27 cellular contexts compared by ENCODE assay signal in the genomic region with DNA sequence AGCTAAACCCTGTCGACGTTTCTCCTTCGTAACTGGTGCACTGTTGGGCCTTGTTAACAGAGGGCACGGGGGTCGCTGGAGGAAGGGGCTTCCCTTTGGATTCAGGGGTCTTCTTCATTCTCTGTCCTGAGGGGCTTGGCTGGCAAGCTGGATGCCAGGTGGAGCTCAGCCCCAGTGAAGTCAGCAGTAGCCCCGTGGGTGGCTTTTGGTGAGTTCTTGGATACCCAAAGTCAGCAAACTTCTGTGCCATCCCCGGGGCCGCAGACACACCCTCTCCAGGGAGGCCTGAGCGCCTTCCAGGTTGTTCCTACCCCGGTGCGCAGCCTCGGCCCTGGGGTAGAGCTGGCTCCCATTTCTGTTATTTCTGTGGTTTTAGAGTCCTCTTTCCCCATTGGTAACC. TPM values are rescaled to one million over a fixed set of nuclear protein-coding genes. Genes with fewer than 3 reads are reported as not detected.
A peak's percentile ranks its signal among the peaks of the same experiment; 100 is the strongest.
DNase-seq lines count a peak whose midpoint lies in the region; ATAC-seq and TF ChIP-seq lines count a peak whose summit lies in the region.
"Had no signal": no experiment of that assay in that cellular context is flagged by ENCODE, and none has a peak within 500 bp of the region (broad histone marks: within the 10 kb centered on the region; RNA-seq: fewer than 3 reads in every experiment).

No MANE protein-coding gene starts in this region.

- H3K4me3 ChIP-seq in coronary artery, result no peak overlapping the region
- H3K4me3 ChIP-seq in upper lobe of right lung, result no peak overlapping the region
- H3K4me3 ChIP-seq in naive thymus-derived CD4-positive, alpha-beta T cell (ENCODE audit: low read length), result no peak overlapping the region
- no peak overlapping the region for H3K4me3 ChIP-seq in mesendoderm (ENCODE audit: low read length)

- no peaks in the 10 kb centered on the region for H3K79me1 ChIP-seq in mesendoderm (ENCODE audit: low read length)

- no peaks in the 10 kb centered on the region for H3K4me1 ChIP-seq in upper lobe of right lung
- no peaks in the 10 kb centered on the region for H3K4me1 ChIP-seq in naive thymus-derived CD4-positive, alpha-beta T cell (ENCODE audit: control insufficient read depth in 2 of 2, insufficient read depth in 2 of 2, low read length in 2 of 2)
- no peaks in the 10 kb centered on the region for H3K4me1 ChIP-seq in mesendoderm (ENCODE audit: control insufficient read depth, low read depth, low read length)

- H4K8ac ChIP-seq in mesendoderm (ENCODE audit: low read depth, low read length), result no peak overlapping the region

- H3K27me3 Mint-ChIP-seq in activated CD4-positive, alpha-beta memory T cell treated with anti-CD3 and anti-CD28 coated beads for 36 hours, result peaks cover 16% of the 10 kb centered on the region
- H3K27me3 Mint-ChIP-seq in activated CD4-positive, alpha-beta memory T cell treated with anti-CD3 and anti-CD28 coated beads, Interleukin-2, amount 10 ng/mL, durations not matched to agents 7 days and 5 days, result peaks cover 33% of the 10 kb centered on the region
- H3K27me3 Mint-ChIP-seq in osteocyte (ENCODE audit: unreplicated experiment), result peaks cover 8% of the 10 kb centered on the region
- H3K27me3 Mint-ChIP-seq in naive thymus-derived CD4-positive, alpha-beta T cell, result peaks cover 3 to 33% (median 27%) of the 10 kb centered on the region in 5 donors

- intact Hi-C loops in activated CD4-positive, alpha-beta memory T cell treated with anti-CD3 and anti-CD28 coated beads for 36 hours (cut with micrococcal nuclease), result no loop called here
- intact Hi-C loops in upper lobe of right lung (cut with DNase I), result no loop called here
- intact Hi-C loops in naive thymus-derived CD4-positive, alpha-beta T cell (cut with micrococcal nuclease), result no loop called here

- peak; percentile 3 for DNase-seq in activated CD4-positive, alpha-beta memory T cell treated with anti-CD3 and anti-CD28 coated beads for 36 hours
- no peak for DNase-seq in activated CD4-positive, alpha-beta memory T cell treated with anti-CD3 and anti-CD28 coated beads, Interleukin-2, amount 10 ng/mL, durations not matched to agents 7 days and 5 days
- DNase-seq in coronary artery (ENCODE audit: low spot score), result peak; percentile 35
- peak; percentile 79 for DNase-seq in osteocyte (ENCODE audit: extremely low spot score, unreplicated experiment)
- DNase-seq in upper lobe of right lung, result peak; percentile 45
- DNase-seq in naive thymus-derived CD4-positive, alpha-beta T cell, result no peak
- no peak for DNase-seq in AG20443 (ENCODE audit: low spot score)
- DNase-seq in mesendoderm, result no peak
- DNase-seq: AML-193; EL; GF-D8; KBM-7; NCI-H1092; NCI-H1436 treated with DMSO at 0.1 percent for 48 hours; NCI-H1930; NCI-H2227 treated with DMSO at 0.1 percent for 48 hours; NCI-H510A treated with DMSO at 0.1 percent for 48 hours; NCI-H774; NK-92 treated with Interleukin-12 subunit alpha and Interleukin-12 subunit beta, amount 100 ng/mL, for 24 hours; SIG-M5 had no signal

- no peaks in the 10 kb centered on the region for H3K4me1 Mint-ChIP-seq in activated CD4-positive, alpha-beta memory T cell treated with anti-CD3 and anti-CD28 coated beads for 36 hours (ENCODE audit: low read depth)
- H3K4me1 Mint-ChIP-seq in activated CD4-positive, alpha-beta memory T cell treated with anti-CD3 and anti-CD28 coated beads, Interleukin-2, amount 10 ng/mL, durations not matched to agents 7 days and 5 days, result peaks cover 21% of the 10 kb centered on the region
- H3K4me1 Mint-ChIP-seq in osteocyte (ENCODE audit: unreplicated experiment), result no peaks in the 10 kb centered on the region
- peaks cover 0 to under 1% (median 0%) of the 10 kb centered on the region in 7 donors for H3K4me1 Mint-ChIP-seq in naive thymus-derived CD4-positive, alpha-beta T cell
- H3K4me1 Mint-ChIP-seq: CD14-positive monocyte had no signal

- no peak overlapping the region for H3K56ac ChIP-seq in mesendoderm (ENCODE audit: low read length)

- H3K27ac Mint-ChIP-seq in activated CD4-positive, alpha-beta memory T cell treated with anti-CD3 and anti-CD28 coated beads for 36 hours, result no peak overlapping the region
- no peak overlapping the region for H3K27ac Mint-ChIP-seq in activated CD4-positive, alpha-beta memory T cell treated with anti-CD3 and anti-CD28 coated beads, Interleukin-2, amount 10 ng/mL, durations not matched to agents 7 days and 5 days
- no peak overlapping the region for H3K27ac Mint-ChIP-seq in osteocyte (ENCODE audit: unreplicated experiment)
- no peak overlapping the region for H3K27ac Mint-ChIP-seq in naive thymus-derived CD4-positive, alpha-beta T cell

- H2AK5ac ChIP-seq in mesendoderm (ENCODE audit: low read length), result no peak overlapping the region

- H3K4me2 ChIP-seq in mesendoderm (ENCODE audit: low read length), result no peak overlapping the region

- no peak overlapping the region for H3K4me3 Mint-ChIP-seq in activated CD4-positive, alpha-beta memory T cell treated with anti-CD3 and anti-CD28 coated beads for 36 hours
- no peak overlapping the region for H3K4me3 Mint-ChIP-seq in activated CD4-positive, alpha-beta memory T cell treated with anti-CD3 and anti-CD28 coated beads, Interleukin-2, amount 10 ng/mL, durations not matched to agents 7 days and 5 days
- no peak overlapping the region for H3K4me3 Mint-ChIP-seq in osteocyte (ENCODE audit: unreplicated experiment)
- H3K4me3 Mint-ChIP-seq in naive thymus-derived CD4-positive, alpha-beta T cell, result no peak overlapping the region

- no peak overlapping the region for H4K5ac ChIP-seq in mesendoderm (ENCODE audit: low read length)

- H3K79me2 ChIP-seq in mesendoderm (ENCODE audit: control insufficient read depth, insufficient read depth, low read length), result no peaks in the 10 kb centered on the region

- no peaks in the 10 kb centered on the region for H3K9me3 ChIP-seq in upper lobe of right lung
- no peaks in the 10 kb centered on the region for H3K9me3 ChIP-seq in naive thymus-derived CD4-positive, alpha-beta T cell (ENCODE audit: control insufficient read depth in 2 of 3, low read length in 3 of 3)

- H3K23ac ChIP-seq in mesendoderm (ENCODE audit: low read length), result no peak overlapping the region

- H2BK120ac ChIP-seq in mesendoderm (ENCODE audit: low read depth, low read length), result no peak overlapping the region

- WGBS in mesendoderm (ENCODE audit: extremely low coverage, insufficient coverage, low lambda C conversion rate), result no CpG with 5 or more reads among the region's 12 CpGs

- no peaks in the 10 kb centered on the region for H3K36me3 Mint-ChIP-seq in activated CD4-positive, alpha-beta memory T cell treated with anti-CD3 and anti-CD28 coated beads for 36 hours
- H3K36me3 Mint-ChIP-seq in activated CD4-positive, alpha-beta memory T cell treated with anti-CD3 and anti-CD28 coated beads, Interleukin-2, amount 10 ng/mL, durations not matched to agents 7 days and 5 days (ENCODE audit: low read depth), result no peaks in the 10 kb centered on the region
- H3K36me3 Mint-ChIP-seq in osteocyte (ENCODE audit: unreplicated experiment), result no peaks in the 10 kb centered on the region
- no peaks in the 10 kb centered on the region for H3K36me3 Mint-ChIP-seq in naive thymus-derived CD4-positive, alpha-beta T cell
- H3K36me3 Mint-ChIP-seq: CD14-positive monocyte had no signal

- no peaks in the 10 kb centered on the region for H3K9me3 Mint-ChIP-seq in activated CD4-positive, alpha-beta memory T cell treated with anti-CD3 and anti-CD28 coated beads for 36 hours
- H3K9me3 Mint-ChIP-seq in activated CD4-positive, alpha-beta memory T cell treated with anti-CD3 and anti-CD28 coated beads, Interleukin-2, amount 10 ng/mL, durations not matched to agents 7 days and 5 days, result no peaks in the 10 kb centered on the region
- H3K9me3 Mint-ChIP-seq in osteocyte (ENCODE audit: unreplicated experiment), result no peaks in the 10 kb centered on the region
- no peaks in the 10 kb centered on the region for H3K9me3 Mint-ChIP-seq in naive thymus-derived CD4-positive, alpha-beta T cell

- H2BK15ac ChIP-seq in mesendoderm (replicated peaks; ENCODE audit: low read depth), result no peak overlapping the region

- H3K4ac ChIP-seq in mesendoderm (ENCODE audit: low read depth, low read length), result no peak overlapping the region

- H3K27ac ChIP-seq in coronary artery (no peak overlapping the region), upper lobe of right lung (no peak overlapping the region), mesendoderm (ENCODE audit: low read depth, low read length) (no peak overlapping the region)
- H3K27ac ChIP-seq in naive thymus-derived CD4-positive, alpha-beta T cell (ENCODE audit: low read depth, low read length), result no peak overlapping the region
- H3K27ac ChIP-seq: 22Rv1, HL-60 had no signal

- no peak overlapping the region for H3K18ac ChIP-seq in mesendoderm (ENCODE audit: low read length)

- H3K36me3 ChIP-seq in upper lobe of right lung (no peaks in the 10 kb centered on the region), mesendoderm (ENCODE audit: control insufficient read depth, insufficient read depth, low read length) (no peaks in the 10 kb centered on the region)
- H3K36me3 ChIP-seq in naive thymus-derived CD4-positive, alpha-beta T cell (ENCODE audit: control insufficient read depth in 2 of 3, insufficient read depth in 3 of 3, low read length in 3 of 3), result no peaks in the 10 kb centered on the region

- ATAC-seq in upper lobe of right lung, result no peak
- ATAC-seq in naive thymus-derived CD4-positive, alpha-beta T cell, result no peak
- ATAC-seq: HepG2, SK-N-SH treated with all-trans-retinoic acid at 6 μM for 48 hours had no signal

- H3K27me3 ChIP-seq in upper lobe of right lung, result peaks cover 10% of the 10 kb centered on the region
- H3K27me3 ChIP-seq in naive thymus-derived CD4-positive, alpha-beta T cell (ENCODE audit: control insufficient read depth in 2 of 2, insufficient read depth in 2 of 2, low read length in 2 of 2), result no peaks in the 10 kb centered on the region
- H3K27me3 ChIP-seq in mesendoderm (ENCODE audit: insufficient read depth, low read length, poor library complexity), result no peaks in the 10 kb centered on the region

- POLR2A ChIA-PET in activated CD4-positive, alpha-beta memory T cell treated with anti-CD3 and anti-CD28 coated beads for 36 hours (lab: Charles Lee), result no interaction called here
- POLR2A ChIA-PET in activated CD4-positive, alpha-beta memory T cell treated with anti-CD3 and anti-CD28 coated beads, Interleukin-2, amount 10 ng/mL, durations not matched to agents 7 days and 5 days (lab: Charles Lee), result no interaction called here
- POLR2A ChIA-PET in naive thymus-derived CD4-positive, alpha-beta T cell (lab: Charles Lee), result no interaction called here

- H3K9ac ChIP-seq in mesendoderm (ENCODE audit: low read length), result no peak overlapping the region

- CTCF ChIA-PET in activated CD4-positive, alpha-beta memory T cell treated with anti-CD3 and anti-CD28 coated beads for 36 hours (lab: Charles Lee), result interaction anchor here (1.0 kb wide), 1 partner anchor 29 kb away, joined by 4 read pairs; no protein-coding TSS in a partner anchor
- CTCF ChIA-PET in activated CD4-positive, alpha-beta memory T cell treated with anti-CD3 and anti-CD28 coated beads, Interleukin-2, amount 10 ng/mL, durations not matched to agents 7 days and 5 days (lab: Charles Lee), result no interaction called here
- CTCF ChIA-PET in naive thymus-derived CD4-positive, alpha-beta T cell (lab: Charles Lee), result no interaction called here

- H2BK5ac ChIP-seq in mesendoderm (ENCODE audit: low read length), result no peak overlapping the region

- TF ChIP-seq CTCF in coronary artery (IDR thresholded peaks at IDR 0.05) (no peak), osteocyte (IDR thresholded peaks at IDR 0.05) (no peak), upper lobe of right lung (IDR thresholded peaks at IDR 0.05) (no peak)

RNA-seq across cellular contexts. Expression of gene OBP2A, which starts 12.3 kb away (rescaled TPM):
- total RNA-seq in activated CD4-positive, alpha-beta memory T cell treated with anti-CD3 and anti-CD28 coated beads for 36 hours, result not detected
- total RNA-seq in activated CD4-positive, alpha-beta memory T cell treated with anti-CD3 and anti-CD28 coated beads, Interleukin-2, amount 10 ng/mL, durations not matched to agents 7 days and 5 days, result not detected
- total RNA-seq in osteocyte (not detected in 2 replicates), upper lobe of right lung (not detected)
- total RNA-seq in naive thymus-derived CD4-positive, alpha-beta T cell, result not detected
- polyA plus RNA-seq in naive thymus-derived CD4-positive, alpha-beta T cell, result not detected
- polyA plus RNA-seq in mesendoderm (2013, experiment 1 of 2), result not detected
- not detected for polyA plus RNA-seq in mesendoderm (2013, experiment 2 of 2)
- total RNA-seq: H1, HepG2, HT-29 had no signal
- polyA plus RNA-seq: CD14-positive monocyte, H1 had no signal

RNA-seq across cellular contexts. Expression of gene LCN1, which starts 12.4 kb away (rescaled TPM):
- total RNA-seq in activated CD4-positive, alpha-beta memory T cell treated with anti-CD3 and anti-CD28 coated beads for 36 hours, result not detected
- total RNA-seq in activated CD4-positive, alpha-beta memory T cell treated with anti-CD3 and anti-CD28 coated beads, Interleukin-2, amount 10 ng/mL, durations not matched to agents 7 days and 5 days, result not detected
- not detected in 2 replicates for total RNA-seq in osteocyte
- not detected for total RNA-seq in upper lobe of right lung
- total RNA-seq in naive thymus-derived CD4-positive, alpha-beta T cell, result not detected
- not detected for polyA plus RNA-seq in naive thymus-derived CD4-positive, alpha-beta T cell
- polyA plus RNA-seq in mesendoderm (2013, experiment 1 of 2), result not detected
- polyA plus RNA-seq in mesendoderm (2013, experiment 2 of 2), result 0.10 TPM
- total RNA-seq: H1, HepG2, HT-29 had no signal
- polyA plus RNA-seq: CD14-positive monocyte, H1, HepG2 had no signal

RNA-seq across cellular contexts. Expression of gene PAEP, which starts 27.9 kb away (rescaled TPM):
- not detected for total RNA-seq in activated CD4-positive, alpha-beta memory T cell treated with anti-CD3 and anti-CD28 coated beads for 36 hours
- total RNA-seq in activated CD4-positive, alpha-beta memory T cell treated with anti-CD3 and anti-CD28 coated beads, Interleukin-2, amount 10 ng/mL, durations not matched to agents 7 days and 5 days, result not detected
- total RNA-seq in osteocyte (not detected in 2 replicates), upper lobe of right lung (not detected)
- not detected for total RNA-seq in naive thymus-derived CD4-positive, alpha-beta T cell
- polyA plus RNA-seq in naive thymus-derived CD4-positive, alpha-beta T cell, result not detected
- 0.08 TPM for polyA plus RNA-seq in mesendoderm (2013, experiment 1 of 2)
- not detected for polyA plus RNA-seq in mesendoderm (2013, experiment 2 of 2)
- total RNA-seq: H1, HT-29 had no signal
- polyA plus RNA-seq: CD14-positive monocyte, H1 had no signal

RNA-seq across cellular contexts. Expression of gene MRPS2, which starts 33.2 kb away (rescaled TPM):
- 10 to 100 TPM; 42.2 to 42.7 TPM for total RNA-seq in activated CD4-positive, alpha-beta memory T cell treated with anti-CD3 and anti-CD28 coated beads for 36 hours
- 10 to 100 TPM; 33.8 to 37.5 TPM for total RNA-seq in activated CD4-positive, alpha-beta memory T cell treated with anti-CD3 and anti-CD28 coated beads, Interleukin-2, amount 10 ng/mL, durations not matched to agents 7 days and 5 days
- total RNA-seq in osteocyte, result 33.4 and 35.6 TPM in 2 replicates
- total RNA-seq in upper lobe of right lung, result 23.0 TPM
- 10 to 100 TPM; 19.4 to 32.3 (median 28.3) TPM for total RNA-seq in naive thymus-derived CD4-positive, alpha-beta T cell
- 10 to 100 TPM; 48.9 to 66.1 TPM for polyA plus RNA-seq in naive thymus-derived CD4-positive, alpha-beta T cell
- polyA plus RNA-seq in mesendoderm (2013, experiment 1 of 2), result 151 TPM
- 158 TPM for polyA plus RNA-seq in mesendoderm (2013, experiment 2 of 2)

RNA-seq across cellular contexts. Expression of gene PPP1R26, which starts 54.1 kb away (rescaled TPM):
- total RNA-seq in activated CD4-positive, alpha-beta memory T cell treated with anti-CD3 and anti-CD28 coated beads for 36 hours, result 1 to 10 TPM; 3.5 to 4.9 TPM
- 1 to 10 TPM; 2.9 to 4.7 TPM for total RNA-seq in activated CD4-positive, alpha-beta memory T cell treated with anti-CD3 and anti-CD28 coated beads, Interleukin-2, amount 10 ng/mL, durations not matched to agents 7 days and 5 days
- total RNA-seq in osteocyte (19.5 and 21.1 TPM in 2 replicates), upper lobe of right lung (27.5 TPM)
- total RNA-seq in naive thymus-derived CD4-positive, alpha-beta T cell, result 1 to 10 TPM in 1 of 5 experiments, under 1 TPM in 3, not detected in 1; 0.19 to 5.6 (median 0.43) TPM
- polyA plus RNA-seq in naive thymus-derived CD4-positive, alpha-beta T cell, result under 1 TPM in 1 of 2 donors, not detected in 1; 0.05 TPM
- polyA plus RNA-seq in mesendoderm (2013, experiment 1 of 2), result 8.3 TPM
- polyA plus RNA-seq in mesendoderm (2013, experiment 2 of 2), result 8.7 TPM

Comparison
In these comparisons a context has a peak if more than half of its experiments do, and no peak if none do; other contexts are left out.
1. DNase-seq: peak in activated CD4-positive, alpha-beta memory T cell treated with anti-CD3 and anti-CD28 coated beads for 36 hours (single experiment), coronary artery (single experiment), osteocyte (single experiment) and upper lobe of right lung (single experiment); none in activated CD4-positive, alpha-beta memory T cell treated with anti-CD3 and anti-CD28 coated beads, Interleukin-2, amount 10 ng/mL, durations not matched to agents 7 days and 5 days (single experiment), naive thymus-derived CD4-positive, alpha-beta T cell (0 of 9), AG20443 (single experiment) and mesendoderm (single experiment).